In genomic region chr6:157944983-157945931, GRCh38 we compare ENCODE assay signal across 14 cellular contexts. TPM values are rescaled to one million over a fixed set of nuclear protein-coding genes. Genes with fewer than 3 reads are reported as not detected.
DNase-seq lines count a peak whose midpoint lies in the region; ATAC-seq and TF ChIP-seq lines count a peak whose summit lies in the region.
"Had no signal": no experiment of that assay in that cellular context is flagged by ENCODE, and none has a peak within 500 bp of the region (broad histone marks: within the 10 kb centered on the region; RNA-seq: fewer than 3 reads in every experiment).

No MANE protein-coding gene starts in this region.

- H3K4me2 ChIP-seq in PC-3 (ENCODE audit: low read length), result no peak overlapping the region

- peaks cover 23% of the 10 kb centered on the region for H3K27me3 Mint-ChIP-seq in activated CD8-positive, alpha-beta memory T cell treated with anti-CD3 and anti-CD28 coated beads, Interleukin-2, amount 10 ng/mL, durations not matched to agents 7 days and 5 days
- no peaks in the 10 kb centered on the region for H3K27me3 Mint-ChIP-seq in activated naive CD4-positive, alpha-beta T cell treated with anti-CD3 and anti-CD28 coated beads, Interleukin-2, amount 50 U/mL, for 24 hours
- H3K27me3 Mint-ChIP-seq in progenitor cell of endocrine pancreas, result no peaks in the 10 kb centered on the region
- H3K27me3 Mint-ChIP-seq in stimulated activated naive B cell treated with anti-CD40 and anti-IgM and Interleukin-4, amounts not matched to agents 10 μg/mL and 1 μg/mL and 100 μg/mL, for 72 hours, result no peaks in the 10 kb centered on the region

- no peaks in the 10 kb centered on the region; the same call in 1 of the 2 replicates for H3K36me3 ChIP-seq in PC-3 (ENCODE audit: low read depth, low read length)

- H3K27me3 ChIP-seq in PC-3 (ENCODE audit: low read length), result no peaks in the 10 kb centered on the region
- H3K27me3 ChIP-seq: ascending aorta, vagina had no signal

- no peak overlapping the region for H3K27ac Mint-ChIP-seq in activated CD8-positive, alpha-beta memory T cell treated with anti-CD3 and anti-CD28 coated beads, Interleukin-2, amount 10 ng/mL, durations not matched to agents 7 days and 5 days
- peak overlapping the region; percentile 96 for H3K27ac Mint-ChIP-seq in activated naive CD4-positive, alpha-beta T cell treated with anti-CD3 and anti-CD28 coated beads, Interleukin-2, amount 50 U/mL, for 24 hours
- H3K27ac Mint-ChIP-seq in progenitor cell of endocrine pancreas, result peak overlapping the region; percentile 82
- peak overlapping the region; percentile 25 for H3K27ac Mint-ChIP-seq in stimulated activated naive B cell treated with anti-CD40 and anti-IgM and Interleukin-4, amounts not matched to agents 10 μg/mL and 1 μg/mL and 100 μg/mL, for 72 hours

- H3K79me2 ChIP-seq in PC-3 (ENCODE audit: low read length), result no peaks in the 10 kb centered on the region

- H3K4me3 Mint-ChIP-seq in activated CD8-positive, alpha-beta memory T cell treated with anti-CD3 and anti-CD28 coated beads, Interleukin-2, amount 10 ng/mL, durations not matched to agents 7 days and 5 days, result no peak overlapping the region
- peak overlapping the region; percentile 27 for H3K4me3 Mint-ChIP-seq in activated naive CD4-positive, alpha-beta T cell treated with anti-CD3 and anti-CD28 coated beads, Interleukin-2, amount 50 U/mL, for 24 hours
- H3K4me3 Mint-ChIP-seq in progenitor cell of endocrine pancreas (ENCODE audit: low read depth), result no peak overlapping the region
- no peak overlapping the region for H3K4me3 Mint-ChIP-seq in stimulated activated naive B cell treated with anti-CD40 and anti-IgM and Interleukin-4, amounts not matched to agents 10 μg/mL and 1 μg/mL and 100 μg/mL, for 72 hours

- peaks cover 14% of the 10 kb centered on the region for H3K4me1 Mint-ChIP-seq in activated CD8-positive, alpha-beta memory T cell treated with anti-CD3 and anti-CD28 coated beads, Interleukin-2, amount 10 ng/mL, durations not matched to agents 7 days and 5 days
- H3K4me1 Mint-ChIP-seq in activated naive CD4-positive, alpha-beta T cell treated with anti-CD3 and anti-CD28 coated beads, Interleukin-2, amount 50 U/mL, for 24 hours, result peaks cover 31% of the 10 kb centered on the region
- peaks cover 3% of the 10 kb centered on the region for H3K4me1 Mint-ChIP-seq in progenitor cell of endocrine pancreas (ENCODE audit: low read depth)
- H3K4me1 Mint-ChIP-seq in stimulated activated naive B cell treated with anti-CD40 and anti-IgM and Interleukin-4, amounts not matched to agents 10 μg/mL and 1 μg/mL and 100 μg/mL, for 72 hours, result peaks cover 4 to 25% of the 10 kb centered on the region in 2 donors

- no peaks in the 10 kb centered on the region for H3F3A ChIP-seq in PC-3 (ENCODE audit: low read length, unreplicated experiment)

- peaks cover 2% of the 10 kb centered on the region for H3K9me3 Mint-ChIP-seq in activated CD8-positive, alpha-beta memory T cell treated with anti-CD3 and anti-CD28 coated beads, Interleukin-2, amount 10 ng/mL, durations not matched to agents 7 days and 5 days (ENCODE audit: low read depth)
- H3K9me3 Mint-ChIP-seq in activated naive CD4-positive, alpha-beta T cell treated with anti-CD3 and anti-CD28 coated beads, Interleukin-2, amount 50 U/mL, for 24 hours, result peaks cover 9% of the 10 kb centered on the region
- peaks cover 18% of the 10 kb centered on the region for H3K9me3 Mint-ChIP-seq in progenitor cell of endocrine pancreas (ENCODE audit: low read depth)
- H3K9me3 Mint-ChIP-seq in stimulated activated naive B cell treated with anti-CD40 and anti-IgM and Interleukin-4, amounts not matched to agents 10 μg/mL and 1 μg/mL and 100 μg/mL, for 72 hours, result peaks cover 9 to 10% of the 10 kb centered on the region in 2 donors

- no peak for ATAC-seq in activated CD8-positive, alpha-beta memory T cell treated with anti-CD3 and anti-CD28 coated beads, Interleukin-2, amount 10 ng/mL, durations not matched to agents 7 days and 5 days
- no peak for ATAC-seq in stimulated activated naive B cell treated with anti-CD40 and anti-IgM and Interleukin-4, amounts not matched to agents 10 μg/mL and 1 μg/mL and 100 μg/mL, for 72 hours (replicated peaks)
- ATAC-seq in PC-3, result no peak
- ATAC-seq: mucosa of descending colon had no signal

- no peak overlapping the region for H3K9ac ChIP-seq in PC-3 (ENCODE audit: low read length)

- no peak overlapping the region for H3K27ac ChIP-seq in PC-3 (ENCODE audit: low read length)
- H3K27ac ChIP-seq: ascending aorta, psoas muscle, vagina had no signal

- CTCF ChIA-PET in activated CD8-positive, alpha-beta memory T cell treated with anti-CD3 and anti-CD28 coated beads, Interleukin-2, amount 10 ng/mL, durations not matched to agents 7 days and 5 days (lab: Charles Lee), result interaction anchor here (1.5 kb wide), 1 partner anchor 8 kb away, joined by 4 read pairs; no protein-coding TSS in a partner anchor
- CTCF ChIA-PET in PC-3 (lab: Charles Lee), result no interaction called here

- H3K4me3 ChIP-seq in PC-3 (ENCODE audit: low read length), result no peak overlapping the region
- H3K4me3 ChIP-seq: ascending aorta, mucosa of descending colon, psoas muscle, vagina had no signal

- BruUV-seq in PC-3 (replicated peaks; lab: Mats Ljungman, UMichigan), result no TSS peak

- intact Hi-C loops in PC-3 (cut with micrococcal nuclease), result no loop called here

- H2AFZ ChIP-seq in PC-3 (ENCODE audit: low read length), result no peak overlapping the region

- H3K4me1 ChIP-seq in PC-3 (ENCODE audit: insufficient read depth, low read length), result no peaks in the 10 kb centered on the region
- H3K4me1 ChIP-seq: ascending aorta, psoas muscle, vagina had no signal

- H3K9me2 ChIP-seq in PC-3 (replicated peaks; ENCODE audit: low read length), result no peaks in the 10 kb centered on the region

- DNase-seq in activated CD8-positive, alpha-beta memory T cell treated with anti-CD3 and anti-CD28 coated beads, Interleukin-2, amount 50 U/mL, for 1 hour (ENCODE audit: extremely low read depth), result peak; percentile 17
- no peak for DNase-seq in activated CD8-positive, alpha-beta memory T cell treated with anti-CD3 and anti-CD28 coated beads, Interleukin-2, amount 10 ng/mL, durations not matched to agents 7 days and 5 days
- no peak for DNase-seq in progenitor cell of endocrine pancreas (ENCODE audit: low spot score, unreplicated experiment)
- no peak for DNase-seq in stimulated activated naive B cell treated with anti-CD40 and anti-IgM and Interleukin-4, amounts not matched to agents 10 μg/mL and 1 μg/mL and 100 μg/mL, for 72 hours
- DNase-seq in NCI-H774 (lab: John Stamatoyannopoulos, UW), result no peak
- DNase-seq in PC-3, result no peak
- no peak for DNase-seq in hypothalamus (lab: John Stamatoyannopoulos, UW)
- DNase-seq: DMS153, islet precursor cell, mucosa of descending colon, psoas muscle had no signal

- no peaks in the 10 kb centered on the region for H3K9me3 ChIP-seq in PC-3 (ENCODE audit: low read length)
- H3K9me3 ChIP-seq: ascending aorta had no signal

- POLR2A ChIA-PET in PC-3 (lab: Charles Lee; ENCODE audit: unreplicated experiment), result no interaction called here

- TF ChIP-seq CTCF in progenitor cell of endocrine pancreas (IDR thresholded peaks at IDR 0.05; ENCODE audit: unreplicated experiment) (no peak), PC-3 (conservative IDR thresholded peaks at IDR 0.05; ENCODE audit: low read depth, low read length) (no peak)

- no peaks in the 10 kb centered on the region for H4K20me1 ChIP-seq in PC-3 (ENCODE audit: low read length)

- peaks cover 26% of the 10 kb centered on the region for H3K36me3 Mint-ChIP-seq in activated CD8-positive, alpha-beta memory T cell treated with anti-CD3 and anti-CD28 coated beads, Interleukin-2, amount 10 ng/mL, durations not matched to agents 7 days and 5 days
- peaks cover 14% of the 10 kb centered on the region for H3K36me3 Mint-ChIP-seq in activated naive CD4-positive, alpha-beta T cell treated with anti-CD3 and anti-CD28 coated beads, Interleukin-2, amount 50 U/mL, for 24 hours
- peaks cover 54% of the 10 kb centered on the region for H3K36me3 Mint-ChIP-seq in progenitor cell of endocrine pancreas (ENCODE audit: insufficient read depth)
- H3K36me3 Mint-ChIP-seq in stimulated activated naive B cell treated with anti-CD40 and anti-IgM and Interleukin-4, amounts not matched to agents 10 μg/mL and 1 μg/mL and 100 μg/mL, for 72 hours, result peaks cover 66 to 76% of the 10 kb centered on the region in 2 donors

RNA-seq across cellular contexts. Expression of gene SYNJ2, which starts 36.4 kb away (rescaled TPM):
- 10 to 100 TPM; 41.2 to 42.7 TPM for total RNA-seq in activated CD8-positive, alpha-beta memory T cell treated with anti-CD3 and anti-CD28 coated beads, Interleukin-2, amount 10 ng/mL, durations not matched to agents 7 days and 5 days
- total RNA-seq in progenitor cell of endocrine pancreas (18.9 and 22.2 TPM in 2 replicates), PC-3 (2014; rRNA removed) (21.5 and 24.9 TPM in 2 replicates)
